ENCODE assay signal across 8 cellular contexts in the genomic region with DNA sequence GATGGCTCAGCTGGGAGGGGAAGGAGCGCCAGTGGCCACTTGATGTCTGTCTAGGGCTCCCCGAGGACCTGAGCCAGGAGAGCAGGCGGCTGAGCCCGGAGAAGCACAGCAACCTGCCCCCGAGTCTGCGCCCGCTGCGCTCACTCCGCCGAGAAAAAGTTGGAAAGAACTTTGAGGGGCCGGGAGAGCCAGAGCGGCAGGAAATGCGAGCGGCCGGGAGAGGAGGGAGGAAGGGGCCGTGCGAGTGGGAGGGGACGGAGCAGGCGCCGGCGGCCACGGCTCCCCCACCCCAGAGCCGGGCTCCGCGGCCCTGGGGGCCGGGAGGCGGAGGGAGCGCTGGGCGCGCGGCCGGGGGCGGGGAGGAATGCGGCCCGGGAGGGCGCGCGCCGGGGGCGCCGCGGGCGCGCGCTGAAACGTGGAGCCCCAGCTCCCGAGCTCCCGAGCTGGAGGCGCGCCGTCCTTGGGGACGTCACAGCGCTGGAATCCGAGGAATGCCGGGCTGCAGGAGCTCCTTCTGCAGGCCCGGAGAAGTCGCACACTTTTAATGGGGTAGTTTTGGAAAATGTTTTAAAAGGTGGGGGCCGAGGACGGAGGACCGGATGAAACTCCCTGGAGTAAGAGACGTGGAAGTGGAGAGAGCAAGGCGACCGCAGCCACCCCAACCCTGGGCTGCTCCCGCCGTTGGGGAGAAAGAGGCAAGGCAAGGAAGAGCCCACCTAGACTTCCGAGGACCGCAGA. TPM values are rescaled to one million over a fixed set of nuclear protein-coding genes. Genes with fewer than 3 reads are reported as not detected.
DNase-seq lines count a peak whose midpoint lies in the region; ATAC-seq and TF ChIP-seq lines count a peak whose summit lies in the region.

Gene PTPN14 (minus strand): TSS at position 167 of the 738 bp plus-strand sequence. CDS start 86,799 bp downstream, outside the sequence.

- peak within 1 kb of the TSS; percentile 91 for H2AFZ ChIP-seq in parathyroid adenoma

- H3K4me2 ChIP-seq in parathyroid adenoma (ENCODE audit: low read length), result peak within 1 kb of the TSS; percentile 96

- H3K9me3 ChIP-seq in right atrium auricular region (no peaks in the 10 kb centered on the region), parathyroid adenoma (ENCODE audit: control insufficient read depth, low read length) (no peaks in the 10 kb centered on the region)

- ATAC-seq in GM19463 (IDR thresholded peaks at IDR 0.05; ENCODE audit: unreplicated experiment) (peak; percentile 61), GM18861 (IDR thresholded peaks at IDR 0.05; ENCODE audit: unreplicated experiment) (no peak)

- in situ Hi-C loops in astrocyte of the cerebellum (cut with HindIII; ENCODE audit: low sequenced_read_pairs), result no loop called here

- H3K36me3 ChIP-seq in right atrium auricular region (no peaks in the 10 kb centered on the region), parathyroid adenoma (ENCODE audit: control insufficient read depth, insufficient read depth, low read length) (no peaks in the 10 kb centered on the region)

- peak within 1 kb of the TSS; percentile 94 to 97 for H3K27ac ChIP-seq in right atrium auricular region
- peak within 1 kb of the TSS; percentile 89 for H3K27ac ChIP-seq in parathyroid adenoma

- H3K4me1 ChIP-seq in right atrium auricular region (peaks cover 0 to 38% of the 10 kb centered on the region in 2 donors), parathyroid adenoma (no peaks in the 10 kb centered on the region)

- TF ChIP-seq CTCF in astrocyte of the cerebellum (IDR thresholded peaks at IDR 0.05; ENCODE audit: low read depth, low read length, missing control alignments) (peak; percentile 53), right atrium auricular region (IDR thresholded peaks at IDR 0.05) (no peak), parathyroid adenoma (IDR thresholded peaks at IDR 0.05) (no peak)

- H3K4me3 ChIP-seq in astrocyte of the cerebellum (ENCODE audit: low read depth, low read length) (peak within 1 kb of the TSS; percentile 89), right atrium auricular region (peak within 1 kb of the TSS; percentile 74 to 87), parathyroid adenoma (ENCODE audit: low read depth, low read length) (peak within 1 kb of the TSS; percentile 76)

- DNase-seq in COR-L47 (lab: John Stamatoyannopoulos, UW) (peak; percentile 45), NCI-H2227 (lab: John Stamatoyannopoulos, UW; ENCODE audit: unreplicated experiment) (peak; percentile 76), astrocyte of the cerebellum (ENCODE audit: low read depth) (peak; percentile 88), right atrium auricular region (ENCODE audit: low spot score) (peak; percentile 89), DMS79 (lab: John Stamatoyannopoulos, UW) (no peak)

- H3K79me2 ChIP-seq in parathyroid adenoma, result peaks cover 2% of the 10 kb centered on the region

- H3K27me3 ChIP-seq in right atrium auricular region, result no peaks in the 10 kb centered on the region
- H3K27me3 ChIP-seq in parathyroid adenoma (ENCODE audit: control insufficient read depth, insufficient read depth, low read length), result no peaks in the 10 kb centered on the region

- H3K9ac ChIP-seq in parathyroid adenoma, result peak within 1 kb of the TSS; percentile 72

RNA-seq across cellular contexts. Expression of gene PTPN14, which starts in this region (rescaled TPM):
- total RNA-seq in right atrium auricular region, result 10 to 100 TPM in 1 of 2 donors, 1 to 10 TPM in 1; 8.4 to 27.2 TPM
